In genomic region chr1:115596080-115596795, GRCh38 we compare ENCODE assay signal across 9 cellular contexts. TPM values are rescaled to one million over a fixed set of nuclear protein-coding genes. Genes with fewer than 3 reads are reported as not detected.
DNase-seq lines count a peak whose midpoint lies in the region; ATAC-seq and TF ChIP-seq lines count a peak whose summit lies in the region.
"Had no signal": no experiment of that assay in that cellular context is flagged by ENCODE, and none has a peak within 500 bp of the region (broad histone marks: within the 10 kb centered on the region; RNA-seq: fewer than 3 reads in every experiment).

No MANE protein-coding gene starts in this region.

- H3K9ac ChIP-seq in adipocyte (ENCODE audit: low read length): peak overlapping the region; percentile 20

- peaks cover 6% of the 10 kb centered on the region for H3K9me3 ChIP-seq in adipocyte (ENCODE audit: control insufficient read depth, low read length)

- no peak for TF ChIP-seq CTCF in foreskin keratinocyte (conservative IDR thresholded peaks at IDR 0.05)

- H3K36me3 ChIP-seq in adipocyte (ENCODE audit: control insufficient read depth, insufficient read depth, low read length, severe bottlenecking): no peaks in the 10 kb centered on the region

- H3K27me3 ChIP-seq in adipocyte (replicated peaks; ENCODE audit: control insufficient read depth, insufficient read depth, low read length) (no peaks in the 10 kb centered on the region), foreskin keratinocyte (no peaks in the 10 kb centered on the region)

- H3K4me1 ChIP-seq in adipocyte (ENCODE audit: control insufficient read depth, insufficient read depth, low read length) (peaks cover 15% of the 10 kb centered on the region), foreskin keratinocyte (no peaks in the 10 kb centered on the region)

- peak; percentile 18 for ATAC-seq in HG03159 (IDR thresholded peaks at IDR 0.05; ENCODE audit: unreplicated experiment)
- no peak for ATAC-seq in foreskin keratinocyte
- no peak for ATAC-seq in GM21423 (IDR thresholded peaks at IDR 0.05; ENCODE audit: unreplicated experiment)

- no peak overlapping the region for H3K27ac ChIP-seq in foreskin keratinocyte

- peak; percentile 49 for DNase-seq in A172 (ENCODE audit: low spot score)
- no peak for DNase-seq in adipocyte (ENCODE audit: low read depth)
- DNase-seq in foreskin keratinocyte: peak; percentile 8 to 33
- DNase-seq in NK-92 treated with Interleukin-12 subunit alpha and Interleukin-12 subunit beta, amount 100 ng/mL, for 24 hours (lab: John Stamatoyannopoulos, UW): no peak
- no peak for DNase-seq in Kasumi-1 (lab: John Stamatoyannopoulos, UW)
- DNase-seq in NCI-H2227 (lab: John Stamatoyannopoulos, UW; ENCODE audit: unreplicated experiment): no peak

- no peak overlapping the region for H3K4me3 ChIP-seq in adipocyte (ENCODE audit: low read length)
- H3K4me3 ChIP-seq: GM12878 had no signal

RNA-seq across cellular contexts. Expression of gene VANGL1, which starts 45.5 kb away (rescaled TPM):
- total RNA-seq in A172 (2014; rRNA removed; shearing (Covaris generic)): 21.9 and 29.9 TPM in 2 replicates
- 29.6 and 30.0 TPM in 2 replicates for total RNA-seq in foreskin keratinocyte
- 6.3 and 7.7 TPM in 2 replicates for polyA plus RNA-seq in foreskin keratinocyte

Comparison
In these comparisons a context has a peak if more than half of its experiments do, and no peak if none do; other contexts are left out.
1. DNase-seq: peak in A172 (single experiment) and foreskin keratinocyte (2 of 2); none in adipocyte (single experiment), NK-92 treated with Interleukin-12 subunit alpha and Interleukin-12 subunit beta, amount 100 ng/mL, for 24 hours (single experiment), Kasumi-1 (0 of 2) and NCI-H2227 (single experiment).